1 cellular context compared by ENCODE assay signal in the genomic region with DNA sequence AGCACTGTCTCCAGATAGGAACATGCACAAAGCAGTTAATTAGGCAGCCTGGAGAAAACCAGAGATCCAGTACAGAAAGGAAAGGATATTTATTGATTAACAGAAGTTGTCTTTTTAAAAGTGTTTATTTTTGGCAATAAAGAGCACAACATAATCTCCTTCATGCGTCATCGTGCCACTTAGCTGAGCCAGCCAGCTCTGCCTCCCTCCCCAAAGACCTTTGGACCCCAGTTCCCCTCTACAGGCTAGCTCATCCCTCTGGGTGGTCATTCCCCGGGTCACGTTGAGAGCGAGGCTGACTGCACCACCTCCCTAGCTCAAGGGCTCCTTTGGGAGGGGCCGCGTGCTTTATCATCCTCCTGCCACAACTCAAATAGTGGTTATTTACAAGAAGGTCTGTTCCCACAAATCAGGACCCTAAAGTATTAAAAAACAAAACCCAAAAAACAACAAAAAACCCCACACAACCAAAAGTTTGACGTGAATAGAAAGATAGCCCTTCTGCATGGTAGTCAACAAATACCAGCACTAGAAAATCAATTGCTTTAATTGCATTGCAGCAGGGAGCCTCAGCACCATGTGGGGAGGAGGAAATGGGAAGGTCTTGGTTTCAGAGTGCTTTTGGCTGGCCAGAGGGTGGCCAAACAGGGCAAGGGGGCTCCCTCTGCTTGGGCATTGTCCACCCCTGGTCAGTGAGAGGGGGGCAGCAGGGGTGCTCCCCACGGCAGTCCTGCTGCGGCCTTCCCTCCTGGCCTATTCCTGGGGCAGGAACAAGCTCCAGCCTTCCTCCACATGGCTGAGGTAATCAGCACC.
TF ChIP-seq lines count a peak whose summit lies in the region.

No MANE protein-coding gene starts in this region.

TF ChIP-seq in SK-N-SH treated with all-trans-retinoic acid at 6 μM for 48 hours, 23 proteins besides CTCF, POLR2A, EP300 and RAD21 (continued from another document):
- TF ChIP-seq, protein P1, sequence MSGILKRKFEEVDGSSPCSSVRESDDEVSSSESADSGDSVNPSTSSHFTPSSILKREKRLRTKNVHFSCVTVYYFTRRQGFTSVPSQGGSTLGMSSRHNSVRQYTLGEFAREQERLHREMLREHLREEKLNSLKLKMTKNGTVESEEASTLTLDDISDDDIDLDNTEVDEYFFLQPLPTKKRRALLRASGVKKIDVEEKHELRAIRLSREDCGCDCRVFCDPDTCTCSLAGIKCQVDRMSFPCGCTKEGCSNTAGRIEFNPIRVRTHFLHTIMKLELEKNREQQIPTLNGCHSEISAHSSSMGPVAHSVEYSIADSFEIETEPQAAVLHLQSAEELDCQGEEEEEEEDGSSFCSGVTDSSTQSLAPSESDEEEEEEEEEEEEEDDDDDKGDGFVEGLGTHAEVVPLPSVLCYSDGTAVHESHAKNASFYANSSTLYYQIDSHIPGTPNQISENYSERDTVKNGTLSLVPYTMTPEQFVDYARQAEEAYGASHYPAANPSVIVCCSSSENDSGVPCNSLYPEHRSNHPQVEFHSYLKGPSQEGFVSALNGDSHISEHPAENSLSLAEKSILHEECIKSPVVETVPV (CRISPR knock-in tag; IDR thresholded peaks at IDR 0.05) = no peak
- no peak for TF ChIP-seq OSR1 (CRISPR knock-in tag; IDR thresholded peaks at IDR 0.05)
- TF ChIP-seq ARNTL (CRISPR knock-in tag; IDR thresholded peaks at IDR 0.05; ENCODE audit: borderline replicate concordance, low read depth) = no peak
- TF ChIP-seq ZC3H10 (CRISPR knock-in tag; IDR thresholded peaks at IDR 0.05) = no peak
- no peak for TF ChIP-seq SNAI2 (CRISPR knock-in tag; IDR thresholded peaks at IDR 0.05)
- TF ChIP-seq, protein P2, sequence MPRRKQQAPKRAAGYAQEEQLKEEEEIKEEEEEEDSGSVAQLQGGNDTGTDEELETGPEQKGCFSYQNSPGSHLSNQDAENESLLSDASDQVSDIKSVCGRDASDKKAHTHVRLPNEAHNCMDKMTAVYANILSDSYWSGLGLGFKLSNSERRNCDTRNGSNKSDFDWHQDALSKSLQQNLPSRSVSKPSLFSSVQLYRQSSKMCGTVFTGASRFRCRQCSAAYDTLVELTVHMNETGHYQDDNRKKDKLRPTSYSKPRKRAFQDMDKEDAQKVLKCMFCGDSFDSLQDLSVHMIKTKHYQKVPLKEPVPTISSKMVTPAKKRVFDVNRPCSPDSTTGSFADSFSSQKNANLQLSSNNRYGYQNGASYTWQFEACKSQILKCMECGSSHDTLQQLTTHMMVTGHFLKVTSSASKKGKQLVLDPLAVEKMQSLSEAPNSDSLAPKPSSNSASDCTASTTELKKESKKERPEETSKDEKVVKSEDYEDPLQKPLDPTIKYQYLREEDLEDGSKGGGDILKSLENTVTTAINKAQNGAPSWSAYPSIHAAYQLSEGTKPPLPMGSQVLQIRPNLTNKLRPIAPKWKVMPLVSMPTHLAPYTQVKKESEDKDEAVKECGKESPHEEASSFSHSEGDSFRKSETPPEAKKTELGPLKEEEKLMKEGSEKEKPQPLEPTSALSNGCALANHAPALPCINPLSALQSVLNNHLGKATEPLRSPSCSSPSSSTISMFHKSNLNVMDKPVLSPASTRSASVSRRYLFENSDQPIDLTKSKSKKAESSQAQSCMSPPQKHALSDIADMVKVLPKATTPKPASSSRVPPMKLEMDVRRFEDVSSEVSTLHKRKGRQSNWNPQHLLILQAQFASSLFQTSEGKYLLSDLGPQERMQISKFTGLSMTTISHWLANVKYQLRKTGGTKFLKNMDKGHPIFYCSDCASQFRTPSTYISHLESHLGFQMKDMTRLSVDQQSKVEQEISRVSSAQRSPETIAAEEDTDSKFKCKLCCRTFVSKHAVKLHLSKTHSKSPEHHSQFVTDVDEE (CRISPR knock-in tag; IDR thresholded peaks at IDR 0.05) = no peak
- TF ChIP-seq PPARA (CRISPR knock-in tag; IDR thresholded peaks at IDR 0.05; ENCODE audit: borderline replicate concordance) = no peak
- TF ChIP-seq ZNF8 (CRISPR knock-in tag; IDR thresholded peaks at IDR 0.05) = no peak
- no peak for TF ChIP-seq ZFP3 (CRISPR knock-in tag; IDR thresholded peaks at IDR 0.05)
- TF ChIP-seq RARB (CRISPR knock-in tag; IDR thresholded peaks at IDR 0.05) = no peak
- TF ChIP-seq BACH2 (CRISPR knock-in tag; IDR thresholded peaks at IDR 0.05; ENCODE audit: borderline replicate concordance) = no peak
- no peak for TF ChIP-seq ZNF565 (CRISPR knock-in tag; conservative IDR thresholded peaks at IDR 0.05; ENCODE audit: low read depth)
